8 cellular contexts compared by ENCODE assay signal in the genomic region with DNA sequence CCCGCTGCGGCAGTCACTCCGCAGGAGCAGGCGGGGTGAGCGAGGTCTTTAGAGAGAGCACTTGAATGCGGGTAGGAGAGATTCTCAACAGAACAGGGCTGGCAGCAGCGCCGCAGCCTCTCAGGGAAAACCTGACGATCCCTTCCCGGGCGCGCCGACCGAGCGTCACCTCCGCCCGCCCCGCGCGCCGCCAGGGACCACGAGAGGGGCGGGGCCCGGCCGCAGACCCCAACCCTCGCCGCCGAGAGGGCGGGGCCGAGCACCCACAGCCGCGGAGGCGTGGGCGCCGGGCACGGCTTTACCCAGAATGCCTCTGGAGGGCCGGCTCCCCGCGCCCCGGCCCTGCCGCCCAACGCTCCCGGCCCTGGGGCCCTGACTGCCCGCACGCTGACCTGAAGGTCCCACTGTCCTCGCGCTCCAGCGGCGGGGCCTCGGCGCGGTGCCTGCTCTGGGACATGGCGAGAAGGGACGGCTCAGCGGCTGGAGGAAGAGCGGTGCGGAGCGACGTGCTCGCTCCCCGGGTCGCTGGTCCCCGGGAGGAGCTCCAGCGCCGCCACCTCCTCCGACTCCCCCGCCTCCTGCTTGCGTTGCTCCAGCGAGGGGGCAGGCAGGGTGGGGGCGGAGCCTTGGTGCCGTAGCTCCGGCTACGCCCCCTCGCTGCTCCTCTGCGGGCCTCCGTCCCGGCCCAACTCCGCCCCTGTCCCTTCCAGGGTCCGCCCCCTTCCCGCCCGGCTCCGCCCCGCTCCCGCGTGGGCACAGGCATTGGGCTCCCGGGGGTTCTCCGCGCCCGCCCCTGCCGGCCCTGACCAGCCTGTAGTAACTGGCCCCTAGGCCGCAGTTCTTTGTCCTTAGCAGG. TPM values are rescaled to one million over a fixed set of nuclear protein-coding genes. Genes with fewer than 3 reads are reported as not detected.
DNase-seq lines count a peak whose midpoint lies in the region; ATAC-seq lines count a peak whose summit lies in the region.

A gene with protein sequence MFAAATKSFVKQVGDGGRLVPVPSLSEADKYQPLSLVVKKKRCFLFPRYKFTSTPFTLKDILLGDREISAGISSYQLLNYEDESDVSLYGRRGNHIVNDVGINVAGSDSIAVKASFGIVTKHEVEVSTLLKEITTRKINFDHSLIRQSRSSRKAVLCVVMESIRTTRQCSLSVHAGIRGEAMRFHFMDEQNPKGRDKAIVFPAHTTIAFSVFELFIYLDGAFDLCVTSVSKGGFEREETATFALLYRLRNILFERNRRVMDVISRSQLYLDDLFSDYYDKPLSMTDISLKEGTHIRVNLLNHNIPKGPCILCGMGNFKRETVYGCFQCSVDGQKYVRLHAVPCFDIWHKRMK (plus strand): TSS at position 805 of the 856 bp plus-strand sequence. CDS start 2,032 bp downstream, outside the sequence.
A gene (minus strand): TSS at position 602 of the 856 bp plus-strand sequence. CDS start 145 bp downstream, at position 457.

- H3K4me3 Mint-ChIP-seq in activated CD4-positive, alpha-beta T cell treated with anti-CD3 and anti-CD28 coated beads, Interleukin-2, amount 10 ng/mL, durations not matched to agents 7 days and 5 days: peak within 1 kb of the TSS; percentile 86

- DNase-seq in C1 segment of cervical spinal cord (lab: John Stamatoyannopoulos, UW): peak; percentile 49 to 99 (median 96)
- DNase-seq in NCI-H526 treated with DMSO at 0.1 percent for 48 hours (lab: John Stamatoyannopoulos, UW): peak; percentile 89
- DNase-seq in activated CD4-positive, alpha-beta T cell treated with anti-CD3 and anti-CD28 coated beads, Interleukin-2, amount 10 ng/mL, durations not matched to agents 7 days and 5 days: peak; percentile 96
- peak; percentile 83 for DNase-seq in cortex of kidney (lab: John Stamatoyannopoulos, UW)
- DNase-seq in left lobe of liver (ENCODE audit: low spot score): peak; percentile 99
- DNase-seq in stimulated activated CD4-positive, alpha-beta T cell treated with anti-CD3 and anti-CD28 coated beads, Interleukin-2, amount 100 ng/mL, for 24 hours: peak; percentile 96 to 97

- CTCF ChIA-PET in activated CD4-positive, alpha-beta T cell treated with anti-CD3 and anti-CD28 coated beads, Interleukin-2, amount 10 ng/mL, durations not matched to agents 7 days and 5 days (lab: Charles Lee): interaction anchor here (0.7 to 1.9 kb wide), 7 partner anchors 18 to 339 kb away, joined by 3 to 11 read pairs (median 4); a partner anchor contains a TSS

- H3K9me3 Mint-ChIP-seq in activated CD4-positive, alpha-beta T cell treated with anti-CD3 and anti-CD28 coated beads, Interleukin-2, amount 10 ng/mL, durations not matched to agents 7 days and 5 days: no peaks in the 10 kb centered on the region

- H3K36me3 Mint-ChIP-seq in activated CD4-positive, alpha-beta T cell treated with anti-CD3 and anti-CD28 coated beads, Interleukin-2, amount 10 ng/mL, durations not matched to agents 7 days and 5 days (ENCODE audit: low read depth): peaks cover 18% of the 10 kb centered on the region

- peak within 1 kb of the TSS; percentile 94 for H3K27ac Mint-ChIP-seq in activated CD4-positive, alpha-beta T cell treated with anti-CD3 and anti-CD28 coated beads, Interleukin-2, amount 10 ng/mL, durations not matched to agents 7 days and 5 days

- peak; percentile 73 for ATAC-seq in GM19351 (IDR thresholded peaks at IDR 0.05; ENCODE audit: unreplicated experiment)
- ATAC-seq in HG03520 (IDR thresholded peaks at IDR 0.05; ENCODE audit: unreplicated experiment): peak; percentile 79
- ATAC-seq in left lobe of liver: peak; percentile 93

- H3K27me3 Mint-ChIP-seq in activated CD4-positive, alpha-beta T cell treated with anti-CD3 and anti-CD28 coated beads, Interleukin-2, amount 10 ng/mL, durations not matched to agents 7 days and 5 days: peaks cover 2% of the 10 kb centered on the region

- peaks cover 33% of the 10 kb centered on the region for H3K4me1 Mint-ChIP-seq in activated CD4-positive, alpha-beta T cell treated with anti-CD3 and anti-CD28 coated beads, Interleukin-2, amount 10 ng/mL, durations not matched to agents 7 days and 5 days

- POLR2A ChIA-PET in activated CD4-positive, alpha-beta T cell treated with anti-CD3 and anti-CD28 coated beads, Interleukin-2, amount 10 ng/mL, durations not matched to agents 7 days and 5 days (lab: Charles Lee): interaction anchor here (0.7 to 1.3 kb wide), 4 partner anchors 18 to 336 kb away, joined by 3 to 5 read pairs (median 4); no protein-coding TSS in a partner anchor

RNA-seq across cellular contexts. Expression of the first gene that starts in this region (rescaled TPM):
- 1 to 10 TPM; 1.5 to 2.2 TPM for total RNA-seq in activated CD4-positive, alpha-beta T cell treated with anti-CD3 and anti-CD28 coated beads, Interleukin-2, amount 10 ng/mL, durations not matched to agents 7 days and 5 days
- total RNA-seq in left lobe of liver: 1.8 TPM

RNA-seq across cellular contexts. Expression of the second gene that starts in this region (rescaled TPM):
- total RNA-seq in activated CD4-positive, alpha-beta T cell treated with anti-CD3 and anti-CD28 coated beads, Interleukin-2, amount 10 ng/mL, durations not matched to agents 7 days and 5 days: 10 to 100 TPM; 37.4 to 38.2 TPM
- 16.4 TPM for total RNA-seq in left lobe of liver

Comparison
In these comparisons a context has a peak if more than half of its experiments do, and no peak if none do; other contexts are left out.
1. Peak in every context shown above with its lines: DNase-seq and ATAC-seq.